In the genomic region with DNA sequence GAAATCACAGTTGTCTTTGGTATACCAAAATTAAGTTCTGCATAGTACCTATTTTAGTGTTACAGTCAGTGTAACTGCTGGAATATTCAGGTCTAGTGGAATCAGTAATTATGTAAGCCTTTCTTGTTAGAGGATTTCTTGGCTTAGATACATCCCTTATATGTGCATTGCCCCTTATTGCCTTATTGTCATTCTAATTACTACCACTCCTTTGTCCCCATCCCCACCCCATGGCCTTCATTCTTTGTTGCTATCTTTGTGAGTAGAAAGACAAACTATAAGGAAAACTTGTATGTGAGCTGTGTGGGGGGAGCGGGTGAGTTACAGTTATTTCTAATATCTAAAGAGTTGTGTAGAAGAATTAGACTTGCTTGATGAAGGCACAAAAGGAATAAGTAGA, we compare ENCODE assay signal across 1 cellular context.
TF ChIP-seq lines count a peak whose summit lies in the region.

No MANE protein-coding gene starts in this region.

TF ChIP-seq in WTC11, 78 proteins besides CTCF, POLR2A, EP300 and RAD21 (continued from another document):
- TF ChIP-seq PRRX2 (CRISPR knock-in tag; IDR thresholded peaks at IDR 0.05) (no peak), E2F5 (CRISPR knock-in tag; IDR thresholded peaks at IDR 0.05) (no peak)
